Comparison of ENCODE assay signal across 23 cellular contexts in genomic region chr2:239487272-239487671, GRCh38.
"Had no signal": no experiment of that assay in that cellular context is flagged by ENCODE, and none has a peak within 500 bp of the region (broad histone marks: within the 10 kb centered on the region; RNA-seq: fewer than 3 reads in every experiment).

No MANE protein-coding gene starts in this region.

- H3K27ac ChIP-seq: HL-60, KMS-11, RWPE1, SJSA1, SK-N-MC had no signal

- H3K4me1 ChIP-seq: SJSA1 had no signal

- H3K4me2 ChIP-seq: KMS-11 had no signal

- H3K4me3 ChIP-seq: K562, SJSA1, SK-N-MC had no signal

- FAIRE-seq: HTR-8/SVneo, K562, RCC 7860 had no signal

- H3K9me3 ChIP-seq: SJSA1 had no signal

- H3K9ac ChIP-seq: KMS-11 had no signal

- DNase-seq: Kasumi-1, MM.1S, NCI-H1092 treated with DMSO at 0.1 percent for 48 hours, NCI-H1436, NCI-H187, NCI-H2029, NCI-H2081 treated with DMSO at 0.1 percent for 48 hours, NCI-H2171, NCI-H226, NCI-H446, NCI-H510A, NCI-H524 treated with DMSO at 0.1 percent for 48 hours, NCI-H69, NCI-H774, SIG-M5 had no signal

- H3K36me3 ChIP-seq: SJSA1 had no signal

- ATAC-seq: K562 had no signal
